27 cellular contexts compared by ENCODE assay signal in the genomic region with DNA sequence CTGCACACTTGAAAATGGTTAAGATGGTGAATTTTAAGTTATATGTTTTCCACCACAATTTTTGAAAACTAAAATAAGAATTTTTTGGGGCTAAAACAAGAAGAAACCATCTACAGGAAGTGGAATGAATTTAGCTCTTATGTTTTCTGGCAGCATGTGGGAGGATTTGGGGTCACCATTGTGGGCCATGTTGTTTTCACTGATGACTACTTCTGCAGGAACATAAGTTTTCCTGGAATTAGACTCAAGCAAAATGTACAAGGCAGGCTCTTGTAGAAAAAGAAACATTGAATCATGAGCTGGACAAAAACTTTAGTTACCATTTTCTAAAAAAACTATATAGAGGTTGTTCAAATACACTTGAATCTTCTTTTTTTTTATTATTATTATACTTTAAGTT.
DNase-seq lines count a peak whose midpoint lies in the region; ATAC-seq, FAIRE-seq and TF ChIP-seq lines count a peak whose summit lies in the region.
"Had no signal": no experiment of that assay in that cellular context is flagged by ENCODE, and none has a peak within 500 bp of the region (broad histone marks: within the 10 kb centered on the region; RNA-seq: fewer than 3 reads in every experiment).

No MANE protein-coding gene starts in this region.

- H3K36me3 Mint-ChIP-seq in activated CD8-positive, alpha-beta T cell treated with anti-CD3 and anti-CD28 coated beads for 36 hours (ENCODE audit: low read depth), result no peaks in the 10 kb centered on the region
- no peaks in the 10 kb centered on the region for H3K36me3 Mint-ChIP-seq in activated CD8-positive, alpha-beta T cell treated with anti-CD3 and anti-CD28 coated beads, Interleukin-2, amount 10 ng/mL, durations not matched to agents 7 days and 5 days (ENCODE audit: low read depth)
- H3K36me3 Mint-ChIP-seq in activated T-helper 1 cell treated with anti-CD3 and anti-CD28 coated beads, Interleukin-12 subunit alpha, Interleukin-12 subunit beta, Interleukin-2, Interleukin-4 antibody, amounts not matched to agents 30 ng/mL and 10 ng/mL and 1 ng/mL, durations not matched to agents 14 hours and 24 hours and 36 hours (ENCODE audit: low read depth), result no peaks in the 10 kb centered on the region
- no peaks in the 10 kb centered on the region for H3K36me3 Mint-ChIP-seq in stimulated activated effector memory CD8-positive, alpha-beta T cell treated with anti-CD3 and anti-CD28 coated beads, Interleukin-12 subunit alpha, Interleukin-12 subunit beta, amount 100 ng/mL, for 72 hours

- H3K27me3 Mint-ChIP-seq in activated CD8-positive, alpha-beta T cell treated with anti-CD3 and anti-CD28 coated beads for 36 hours, result no peaks in the 10 kb centered on the region
- H3K27me3 Mint-ChIP-seq in activated CD8-positive, alpha-beta T cell treated with anti-CD3 and anti-CD28 coated beads, Interleukin-2, amount 10 ng/mL, durations not matched to agents 7 days and 5 days (ENCODE audit: low read depth), result peaks cover 2% of the 10 kb centered on the region
- peaks cover 3% of the 10 kb centered on the region for H3K27me3 Mint-ChIP-seq in activated T-helper 1 cell treated with anti-CD3 and anti-CD28 coated beads, Interleukin-12 subunit alpha, Interleukin-12 subunit beta, Interleukin-2, Interleukin-4 antibody, amounts not matched to agents 30 ng/mL and 10 ng/mL and 1 ng/mL, durations not matched to agents 14 hours and 24 hours and 36 hours (ENCODE audit: insufficient read depth)

- POLR2A ChIA-PET in activated CD8-positive, alpha-beta T cell treated with anti-CD3 and anti-CD28 coated beads for 36 hours (lab: Charles Lee), result interaction anchor here (1.4 kb wide), 1 partner anchor 13 kb away, joined by 3 read pairs; no protein-coding TSS in a partner anchor
- POLR2A ChIA-PET in activated CD8-positive, alpha-beta T cell treated with anti-CD3 and anti-CD28 coated beads, Interleukin-2, amount 10 ng/mL, durations not matched to agents 7 days and 5 days (lab: Charles Lee), result no interaction called here

- H3K4me3 ChIP-seq in fibroblast of pulmonary artery (replicated peaks; ENCODE audit: low read depth, low read length) (no peak overlapping the region), H7 (ENCODE audit: insufficient read depth, low read depth, low read length) (no peak overlapping the region)
- H3K4me3 ChIP-seq: MG63, SJSA1 had no signal

- no peak for FAIRE-seq in H54 (lab: Jason Lieb, UNC)
- FAIRE-seq: GM12891, GM19239, H1, HTR-8/SVneo had no signal

- peaks cover 8% of the 10 kb centered on the region for H3K4me1 Mint-ChIP-seq in activated CD8-positive, alpha-beta T cell treated with anti-CD3 and anti-CD28 coated beads for 36 hours (ENCODE audit: low read depth)
- H3K4me1 Mint-ChIP-seq in activated CD8-positive, alpha-beta T cell treated with anti-CD3 and anti-CD28 coated beads, Interleukin-2, amount 10 ng/mL, durations not matched to agents 7 days and 5 days (ENCODE audit: low read depth), result peaks cover 10% of the 10 kb centered on the region
- peaks cover 6% of the 10 kb centered on the region for H3K4me1 Mint-ChIP-seq in activated T-helper 1 cell treated with anti-CD3 and anti-CD28 coated beads, Interleukin-12 subunit alpha, Interleukin-12 subunit beta, Interleukin-2, Interleukin-4 antibody, amounts not matched to agents 30 ng/mL and 10 ng/mL and 1 ng/mL, durations not matched to agents 14 hours and 24 hours and 36 hours (ENCODE audit: low read depth)
- no peaks in the 10 kb centered on the region for H3K4me1 Mint-ChIP-seq in stimulated activated effector memory CD8-positive, alpha-beta T cell treated with anti-CD3 and anti-CD28 coated beads, Interleukin-12 subunit alpha, Interleukin-12 subunit beta, amount 100 ng/mL, for 72 hours

- no peak for TF ChIP-seq CTCF in activated CD8-positive, alpha-beta T cell treated with anti-CD3 and anti-CD28 coated beads for 36 hours (IDR thresholded peaks at IDR 0.05)
- TF ChIP-seq CTCF in fibroblast of pulmonary artery (IDR thresholded peaks at IDR 0.05; ENCODE audit: low read length, missing control alignments), result no peak

- H3K9me3 Mint-ChIP-seq in activated CD8-positive, alpha-beta T cell treated with anti-CD3 and anti-CD28 coated beads for 36 hours, result no peaks in the 10 kb centered on the region
- H3K9me3 Mint-ChIP-seq in activated CD8-positive, alpha-beta T cell treated with anti-CD3 and anti-CD28 coated beads, Interleukin-2, amount 10 ng/mL, durations not matched to agents 7 days and 5 days (ENCODE audit: insufficient read depth), result no peaks in the 10 kb centered on the region
- no peaks in the 10 kb centered on the region for H3K9me3 Mint-ChIP-seq in activated T-helper 1 cell treated with anti-CD3 and anti-CD28 coated beads, Interleukin-12 subunit alpha, Interleukin-12 subunit beta, Interleukin-2, Interleukin-4 antibody, amounts not matched to agents 30 ng/mL and 10 ng/mL and 1 ng/mL, durations not matched to agents 14 hours and 24 hours and 36 hours
- no peaks in the 10 kb centered on the region for H3K9me3 Mint-ChIP-seq in stimulated activated effector memory CD8-positive, alpha-beta T cell treated with anti-CD3 and anti-CD28 coated beads, Interleukin-12 subunit alpha, Interleukin-12 subunit beta, amount 100 ng/mL, for 72 hours

- peak overlapping the region; percentile 38 for H3K27ac Mint-ChIP-seq in activated CD8-positive, alpha-beta T cell treated with anti-CD3 and anti-CD28 coated beads for 36 hours
- no peak overlapping the region for H3K27ac Mint-ChIP-seq in activated CD8-positive, alpha-beta T cell treated with anti-CD3 and anti-CD28 coated beads, Interleukin-2, amount 10 ng/mL, durations not matched to agents 7 days and 5 days
- H3K27ac Mint-ChIP-seq in activated T-helper 1 cell treated with anti-CD3 and anti-CD28 coated beads, Interleukin-12 subunit alpha, Interleukin-12 subunit beta, Interleukin-2, Interleukin-4 antibody, amounts not matched to agents 30 ng/mL and 10 ng/mL and 1 ng/mL, durations not matched to agents 14 hours and 24 hours and 36 hours, result peak overlapping the region; percentile 61
- no peak overlapping the region for H3K27ac Mint-ChIP-seq in stimulated activated effector memory CD8-positive, alpha-beta T cell treated with anti-CD3 and anti-CD28 coated beads, Interleukin-12 subunit alpha, Interleukin-12 subunit beta, amount 100 ng/mL, for 72 hours

- ATAC-seq in activated CD8-positive, alpha-beta T cell treated with anti-CD3 and anti-CD28 coated beads for 36 hours, result peak; percentile 55
- ATAC-seq in activated CD8-positive, alpha-beta T cell treated with anti-CD3 and anti-CD28 coated beads, Interleukin-2, amount 10 ng/mL, durations not matched to agents 7 days and 5 days, result no peak
- peak; percentile 66 for ATAC-seq in stimulated activated effector memory CD8-positive, alpha-beta T cell treated with anti-CD3 and anti-CD28 coated beads, Interleukin-12 subunit alpha, Interleukin-12 subunit beta, amount 100 ng/mL, for 72 hours

- no peaks in the 10 kb centered on the region for H3K27me3 ChIP-seq in H7 (ENCODE audit: control insufficient read depth, insufficient read depth, low read length)
- H3K27me3 ChIP-seq: MG63, SJSA1 had no signal

- TF ChIP-seq POLR2A in H54 (IDR thresholded peaks at IDR 0.05; ENCODE audit: low read depth, low read length), result no peak

- H3K36me3 ChIP-seq in H7 (replicated peaks; ENCODE audit: control insufficient read depth, insufficient read depth, low read length), result no peaks in the 10 kb centered on the region
- H3K36me3 ChIP-seq: MG63, SJSA1 had no signal

- CTCF ChIA-PET in activated CD8-positive, alpha-beta T cell treated with anti-CD3 and anti-CD28 coated beads for 36 hours (lab: Charles Lee), result interaction anchor here (1.0 to 4.3 kb wide), 7 partner anchors 9 to 206 kb away, joined by 3 to 17 read pairs (median 5); no protein-coding TSS in a partner anchor
- CTCF ChIA-PET in activated CD8-positive, alpha-beta T cell treated with anti-CD3 and anti-CD28 coated beads, Interleukin-2, amount 10 ng/mL, durations not matched to agents 7 days and 5 days (lab: Charles Lee), result interaction anchor here (0.9 to 6.5 kb wide), 7 partner anchors 15 to 204 kb away, joined by 3 to 82 read pairs (median 6); partner anchors contain the start of gene SPATA13

- no peak overlapping the region for H3K4me3 Mint-ChIP-seq in activated CD8-positive, alpha-beta T cell treated with anti-CD3 and anti-CD28 coated beads for 36 hours
- H3K4me3 Mint-ChIP-seq in activated CD8-positive, alpha-beta T cell treated with anti-CD3 and anti-CD28 coated beads, Interleukin-2, amount 10 ng/mL, durations not matched to agents 7 days and 5 days, result no peak overlapping the region
- no peak overlapping the region for H3K4me3 Mint-ChIP-seq in activated T-helper 1 cell treated with anti-CD3 and anti-CD28 coated beads, Interleukin-12 subunit alpha, Interleukin-12 subunit beta, Interleukin-2, Interleukin-4 antibody, amounts not matched to agents 30 ng/mL and 10 ng/mL and 1 ng/mL, durations not matched to agents 14 hours and 24 hours and 36 hours
- H3K4me3 Mint-ChIP-seq in stimulated activated effector memory CD8-positive, alpha-beta T cell treated with anti-CD3 and anti-CD28 coated beads, Interleukin-12 subunit alpha, Interleukin-12 subunit beta, amount 100 ng/mL, for 72 hours, result no peak overlapping the region

- intact Hi-C loops in activated CD8-positive, alpha-beta T cell treated with anti-CD3 and anti-CD28 coated beads for 36 hours (cut with micrococcal nuclease), result no loop called here
- intact Hi-C loops in activated T-helper 1 cell treated with anti-CD3 and anti-CD28 coated beads, Interleukin-12 subunit alpha, Interleukin-12 subunit beta, Interleukin-2, Interleukin-4 antibody, amounts not matched to agents 30 ng/mL and 10 ng/mL and 1 ng/mL, durations not matched to agents 14 hours and 24 hours and 36 hours (cut with micrococcal nuclease), result no loop called here

- peak; percentile 49 for DNase-seq in activated CD8-positive, alpha-beta T cell treated with anti-CD3 and anti-CD28 coated beads for 36 hours
- no peak for DNase-seq in activated CD8-positive, alpha-beta T cell treated with anti-CD3 and anti-CD28 coated beads, Interleukin-2, amount 10 ng/mL, durations not matched to agents 7 days and 5 days
- no peak for DNase-seq in activated T-helper 1 cell treated with anti-CD3 and anti-CD28 coated beads, Interleukin-12 subunit alpha, Interleukin-12 subunit beta, Interleukin-2, Interleukin-4 antibody, amounts not matched to agents 30 ng/mL and 10 ng/mL and 1 ng/mL, durations not matched to agents 14 hours and 24 hours and 36 hours (ENCODE audit: low spot score)
- DNase-seq in fibroblast of pulmonary artery (ENCODE audit: low read depth) (peak; percentile 18), H54 (ENCODE audit: insufficient read length, low spot score) (no peak), H7 (no peak)
- DNase-seq in stimulated activated effector memory CD8-positive, alpha-beta T cell treated with anti-CD3 and anti-CD28 coated beads, Interleukin-12 subunit alpha, Interleukin-12 subunit beta, amount 100 ng/mL, for 72 hours (ENCODE audit: low spot score in 2 of 2), result no peak
- DNase-seq: Calu3, DMS79 treated with DMSO at 0.1 percent for 48 hours, GF-D8, KBM-7, MG63, NCI-H1048, NCI-H1436, NCI-H187, NCI-H2081 treated with DMSO at 0.1 percent for 48 hours, NCI-H2171, NCI-H226, NCI-H510A, NCI-H69, Right ventricle myocardium superior, RPMI8226 had no signal

Comparison
In these comparisons a context has a peak if more than half of its experiments do, and no peak if none do; other contexts are left out.
1. DNase-seq: peak in activated CD8-positive, alpha-beta T cell treated with anti-CD3 and anti-CD28 coated beads for 36 hours (single experiment) and fibroblast of pulmonary artery (single experiment); none in activated CD8-positive, alpha-beta T cell treated with anti-CD3 and anti-CD28 coated beads, Interleukin-2, amount 10 ng/mL, durations not matched to agents 7 days and 5 days (single experiment), activated T-helper 1 cell treated with anti-CD3 and anti-CD28 coated beads, Interleukin-12 subunit alpha, Interleukin-12 subunit beta, Interleukin-2, Interleukin-4 antibody, amounts not matched to agents 30 ng/mL and 10 ng/mL and 1 ng/mL, durations not matched to agents 14 hours and 24 hours and 36 hours (single experiment), stimulated activated effector memory CD8-positive, alpha-beta T cell treated with anti-CD3 and anti-CD28 coated beads, Interleukin-12 subunit alpha, Interleukin-12 subunit beta, amount 100 ng/mL, for 72 hours (0 of 2), H54 (single experiment) and H7 (single experiment).
2. H3K27ac Mint-ChIP-seq: peak in activated CD8-positive, alpha-beta T cell treated with anti-CD3 and anti-CD28 coated beads for 36 hours (single experiment) and activated T-helper 1 cell treated with anti-CD3 and anti-CD28 coated beads, Interleukin-12 subunit alpha, Interleukin-12 subunit beta, Interleukin-2, Interleukin-4 antibody, amounts not matched to agents 30 ng/mL and 10 ng/mL and 1 ng/mL, durations not matched to agents 14 hours and 24 hours and 36 hours (single experiment); none in activated CD8-positive, alpha-beta T cell treated with anti-CD3 and anti-CD28 coated beads, Interleukin-2, amount 10 ng/mL, durations not matched to agents 7 days and 5 days (single experiment) and stimulated activated effector memory CD8-positive, alpha-beta T cell treated with anti-CD3 and anti-CD28 coated beads, Interleukin-12 subunit alpha, Interleukin-12 subunit beta, amount 100 ng/mL, for 72 hours (single experiment).